27 cellular contexts compared by ENCODE assay signal in the genomic region with DNA sequence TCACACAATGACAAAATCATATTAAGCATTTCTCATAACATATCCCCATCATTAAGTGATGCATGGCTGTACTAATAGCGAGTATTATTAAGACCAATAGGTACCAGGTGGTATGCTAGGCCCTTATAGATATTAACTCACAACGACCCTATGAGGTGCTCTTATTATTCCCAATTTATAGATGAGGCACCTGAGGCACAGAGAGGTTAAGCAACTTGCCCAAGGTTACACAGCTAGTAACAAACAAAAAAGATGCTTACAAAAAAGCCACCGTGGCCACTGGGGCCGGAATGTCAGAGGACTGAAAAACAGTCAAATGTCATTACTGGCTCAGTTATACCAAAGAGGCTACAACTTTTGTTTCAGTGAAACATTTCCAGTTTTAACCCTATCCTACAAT.
"Had no signal": no experiment of that assay in that cellular context is flagged by ENCODE, and none has a peak within 500 bp of the region (broad histone marks: within the 10 kb centered on the region; RNA-seq: fewer than 3 reads in every experiment).

No MANE protein-coding gene starts in this region.

- H3K9me3 ChIP-seq: stomach, suprapubic skin, testis, thoracic aorta, thyroid gland, tibial artery, transverse colon, upper lobe of left lung, upper lobe of right lung, uterus, vagina had no signal

- FAIRE-seq: urothelium cell line had no signal

- DNase-seq: stimulated activated CD4-positive, alpha-beta T cell treated with anti-CD3 and anti-CD28 coated beads, Interleukin-2, amount 100 ng/mL, for 48 hours; stimulated activated CD4-positive, alpha-beta T cell treated with anti-CD3 and anti-CD28 coated beads, Interleukin-4, amount 100 ng/mL, for 1 hour; stimulated activated CD4-positive, alpha-beta T cell treated with anti-CD3 and anti-CD28 coated beads, Interleukin-4, amount 100 ng/mL, for 24 hours; stimulated activated CD4-positive, alpha-beta T cell treated with anti-CD3 and anti-CD28 coated beads, Interleukin-4, amount 100 ng/mL, for 4 hours; stimulated activated CD8-positive, alpha-beta memory T cell treated with anti-CD3 and anti-CD28 coated beads, Interleukin-4, amount 100 ng/mL, for 48 hours; stimulated activated naive B cell treated with anti-CD40 and anti-IgM and Interleukin-4, amounts not matched to agents 10 μg/mL and 1 μg/mL and 100 μg/mL, for 72 hours; stimulated activated naive CD4-positive, alpha-beta T cell; stimulated activated naive CD4-positive, alpha-beta T cell treated with Interleukin-2 at 50 U/mL for 16 hours; stimulated activated naive CD8-positive, alpha-beta T cell treated with anti-CD3 and anti-CD28 coated beads, Interleukin-15, amount 100 ng/mL, for 72 hours; stimulated activated naive CD8-positive, alpha-beta T cell treated with anti-CD3 and anti-CD28 coated beads, Interleukin-15, Interleukin-2, amounts not matched to agents 100 U/mL and 50 U/mL, for 24 hours; stomach; substantia nigra; testis; thyroid gland; tibial artery; transverse colon; trophoblast cell; upper lobe of left lung; upper lobe of right lung; uterus had no signal

- ATAC-seq: stimulated activated effector memory CD8-positive, alpha-beta T cell treated with anti-CD3 and anti-CD28 coated beads, Interleukin-12 subunit alpha, Interleukin-12 subunit beta, amount 100 ng/mL, for 72 hours; stimulated activated memory B cell treated with anti-CD40 and anti-IgM and Interleukin-4, amounts not matched to agents 10 μg/mL and 1 μg/mL and 100 μg/mL, for 72 hours; stimulated activated naive B cell treated with anti-CD40 and anti-IgM and Interleukin-4, amounts not matched to agents 10 μg/mL and 1 μg/mL and 100 μg/mL, for 72 hours; stimulated activated naive CD8-positive, alpha-beta T cell treated with anti-CD3 and anti-CD28 coated beads, Interleukin-15, amount 100 ng/mL, for 72 hours; stimulated activated naive CD8-positive, alpha-beta T cell treated with anti-CD3 and anti-CD28 coated beads, Interleukin-15, Interleukin-2, amounts not matched to agents 100 U/mL and 50 U/mL, for 24 hours; upper lobe of right lung had no signal

- H3K36me3 ChIP-seq: stomach, suprapubic skin, thoracic aorta, thyroid gland, tibial artery, tibial nerve, transverse colon, upper lobe of left lung, upper lobe of right lung, uterus, vagina had no signal

- H3K27ac ChIP-seq: stomach, suprapubic skin, testis, thoracic aorta, thyroid gland, tibial artery, tibial nerve, transverse colon, upper lobe of left lung, upper lobe of right lung, uterus, vagina had no signal

- H3K4me1 ChIP-seq: stomach, suprapubic skin, testis, thyroid gland, tibial artery, tibial nerve, transverse colon, upper lobe of left lung, upper lobe of right lung, uterus, vagina had no signal

- H3K27me3 ChIP-seq: testis, thyroid gland, tibial nerve, transverse colon, upper lobe of left lung, upper lobe of right lung, uterus, vagina had no signal

- H3K4me3 ChIP-seq: stomach, suprapubic skin, testis, thoracic aorta, thyroid gland, tibial artery, tibial nerve, transverse colon, upper lobe of left lung, upper lobe of right lung, uterus, vagina had no signal
